ENCODE assay signal across 1 cellular context in the genomic region with DNA sequence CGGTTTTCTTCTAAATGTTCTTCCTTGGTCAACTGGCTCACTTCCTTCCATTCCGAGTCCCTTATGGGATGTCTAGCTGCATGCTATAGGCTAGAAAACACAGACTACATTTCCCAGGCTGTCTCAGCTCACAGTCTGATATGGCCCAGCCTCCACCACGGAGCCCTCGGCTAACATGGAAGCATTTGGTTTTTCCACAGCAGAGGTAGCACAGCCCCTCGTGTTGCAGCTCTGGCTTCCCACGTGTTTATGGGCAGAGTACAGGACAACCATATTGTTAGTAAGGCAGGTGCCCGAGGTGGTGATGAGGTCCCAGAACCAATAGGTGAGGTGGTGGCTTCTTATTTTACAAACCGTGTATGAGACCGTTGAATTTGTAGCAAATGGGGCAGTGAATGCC.
A peak's percentile ranks its signal among the peaks of the same experiment; 100 is the strongest.
TF ChIP-seq lines count a peak whose summit lies in the region.

No MANE protein-coding gene starts in this region.

TF ChIP-seq in K562, 482 proteins besides CTCF, POLR2A, EP300 and RAD21 (continued from another document):
- TF ChIP-seq, protein P1, sequence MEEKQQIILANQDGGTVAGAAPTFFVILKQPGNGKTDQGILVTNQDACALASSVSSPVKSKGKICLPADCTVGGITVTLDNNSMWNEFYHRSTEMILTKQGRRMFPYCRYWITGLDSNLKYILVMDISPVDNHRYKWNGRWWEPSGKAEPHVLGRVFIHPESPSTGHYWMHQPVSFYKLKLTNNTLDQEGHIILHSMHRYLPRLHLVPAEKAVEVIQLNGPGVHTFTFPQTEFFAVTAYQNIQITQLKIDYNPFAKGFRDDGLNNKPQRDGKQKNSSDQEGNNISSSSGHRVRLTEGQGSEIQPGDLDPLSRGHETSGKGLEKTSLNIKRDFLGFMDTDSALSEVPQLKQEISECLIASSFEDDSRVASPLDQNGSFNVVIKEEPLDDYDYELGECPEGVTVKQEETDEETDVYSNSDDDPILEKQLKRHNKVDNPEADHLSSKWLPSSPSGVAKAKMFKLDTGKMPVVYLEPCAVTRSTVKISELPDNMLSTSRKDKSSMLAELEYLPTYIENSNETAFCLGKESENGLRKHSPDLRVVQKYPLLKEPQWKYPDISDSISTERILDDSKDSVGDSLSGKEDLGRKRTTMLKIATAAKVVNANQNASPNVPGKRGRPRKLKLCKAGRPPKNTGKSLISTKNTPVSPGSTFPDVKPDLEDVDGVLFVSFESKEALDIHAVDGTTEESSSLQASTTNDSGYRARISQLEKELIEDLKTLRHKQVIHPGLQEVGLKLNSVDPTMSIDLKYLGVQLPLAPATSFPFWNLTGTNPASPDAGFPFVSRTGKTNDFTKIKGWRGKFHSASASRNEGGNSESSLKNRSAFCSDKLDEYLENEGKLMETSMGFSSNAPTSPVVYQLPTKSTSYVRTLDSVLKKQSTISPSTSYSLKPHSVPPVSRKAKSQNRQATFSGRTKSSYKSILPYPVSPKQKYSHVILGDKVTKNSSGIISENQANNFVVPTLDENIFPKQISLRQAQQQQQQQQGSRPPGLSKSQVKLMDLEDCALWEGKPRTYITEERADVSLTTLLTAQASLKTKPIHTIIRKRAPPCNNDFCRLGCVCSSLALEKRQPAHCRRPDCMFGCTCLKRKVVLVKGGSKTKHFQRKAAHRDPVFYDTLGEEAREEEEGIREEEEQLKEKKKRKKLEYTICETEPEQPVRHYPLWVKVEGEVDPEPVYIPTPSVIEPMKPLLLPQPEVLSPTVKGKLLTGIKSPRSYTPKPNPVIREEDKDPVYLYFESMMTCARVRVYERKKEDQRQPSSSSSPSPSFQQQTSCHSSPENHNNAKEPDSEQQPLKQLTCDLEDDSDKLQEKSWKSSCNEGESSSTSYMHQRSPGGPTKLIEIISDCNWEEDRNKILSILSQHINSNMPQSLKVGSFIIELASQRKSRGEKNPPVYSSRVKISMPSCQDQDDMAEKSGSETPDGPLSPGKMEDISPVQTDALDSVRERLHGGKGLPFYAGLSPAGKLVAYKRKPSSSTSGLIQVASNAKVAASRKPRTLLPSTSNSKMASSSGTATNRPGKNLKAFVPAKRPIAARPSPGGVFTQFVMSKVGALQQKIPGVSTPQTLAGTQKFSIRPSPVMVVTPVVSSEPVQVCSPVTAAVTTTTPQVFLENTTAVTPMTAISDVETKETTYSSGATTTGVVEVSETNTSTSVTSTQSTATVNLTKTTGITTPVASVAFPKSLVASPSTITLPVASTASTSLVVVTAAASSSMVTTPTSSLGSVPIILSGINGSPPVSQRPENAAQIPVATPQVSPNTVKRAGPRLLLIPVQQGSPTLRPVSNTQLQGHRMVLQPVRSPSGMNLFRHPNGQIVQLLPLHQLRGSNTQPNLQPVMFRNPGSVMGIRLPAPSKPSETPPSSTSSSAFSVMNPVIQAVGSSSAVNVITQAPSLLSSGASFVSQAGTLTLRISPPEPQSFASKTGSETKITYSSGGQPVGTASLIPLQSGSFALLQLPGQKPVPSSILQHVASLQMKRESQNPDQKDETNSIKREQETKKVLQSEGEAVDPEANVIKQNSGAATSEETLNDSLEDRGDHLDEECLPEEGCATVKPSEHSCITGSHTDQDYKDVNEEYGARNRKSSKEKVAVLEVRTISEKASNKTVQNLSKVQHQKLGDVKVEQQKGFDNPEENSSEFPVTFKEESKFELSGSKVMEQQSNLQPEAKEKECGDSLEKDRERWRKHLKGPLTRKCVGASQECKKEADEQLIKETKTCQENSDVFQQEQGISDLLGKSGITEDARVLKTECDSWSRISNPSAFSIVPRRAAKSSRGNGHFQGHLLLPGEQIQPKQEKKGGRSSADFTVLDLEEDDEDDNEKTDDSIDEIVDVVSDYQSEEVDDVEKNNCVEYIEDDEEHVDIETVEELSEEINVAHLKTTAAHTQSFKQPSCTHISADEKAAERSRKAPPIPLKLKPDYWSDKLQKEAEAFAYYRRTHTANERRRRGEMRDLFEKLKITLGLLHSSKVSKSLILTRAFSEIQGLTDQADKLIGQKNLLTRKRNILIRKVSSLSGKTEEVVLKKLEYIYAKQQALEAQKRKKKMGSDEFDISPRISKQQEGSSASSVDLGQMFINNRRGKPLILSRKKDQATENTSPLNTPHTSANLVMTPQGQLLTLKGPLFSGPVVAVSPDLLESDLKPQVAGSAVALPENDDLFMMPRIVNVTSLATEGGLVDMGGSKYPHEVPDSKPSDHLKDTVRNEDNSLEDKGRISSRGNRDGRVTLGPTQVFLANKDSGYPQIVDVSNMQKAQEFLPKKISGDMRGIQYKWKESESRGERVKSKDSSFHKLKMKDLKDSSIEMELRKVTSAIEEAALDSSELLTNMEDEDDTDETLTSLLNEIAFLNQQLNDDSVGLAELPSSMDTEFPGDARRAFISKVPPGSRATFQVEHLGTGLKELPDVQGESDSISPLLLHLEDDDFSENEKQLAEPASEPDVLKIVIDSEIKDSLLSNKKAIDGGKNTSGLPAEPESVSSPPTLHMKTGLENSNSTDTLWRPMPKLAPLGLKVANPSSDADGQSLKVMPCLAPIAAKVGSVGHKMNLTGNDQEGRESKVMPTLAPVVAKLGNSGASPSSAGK (IDR thresholded peaks at IDR 0.05) = peak; percentile 39; the same call in 1 of the 2 replicates
